9 cellular contexts compared by ENCODE assay signal in genomic region chr19:43525836-43526771, GRCh38. TPM values are rescaled to one million over a fixed set of nuclear protein-coding genes. Genes with fewer than 3 reads are reported as not detected.
DNase-seq lines count a peak whose midpoint lies in the region; ATAC-seq and TF ChIP-seq lines count a peak whose summit lies in the region.
"Had no signal": no experiment of that assay in that cellular context is flagged by ENCODE, and none has a peak within 500 bp of the region (broad histone marks: within the 10 kb centered on the region; RNA-seq: fewer than 3 reads in every experiment).

No MANE protein-coding gene starts in this region.

- ATAC-seq in omental fat pad (ENCODE audit: low FRiP score), result peak; percentile 23

- H3K4me3 ChIP-seq in fibroblast of pulmonary artery (replicated peaks; ENCODE audit: low read depth, low read length), result peak overlapping the region; percentile 86

- DNase-seq in NOMO-1 treated with DMSO at 0.1 percent for 48 hours (lab: John Stamatoyannopoulos, UW; ENCODE audit: unreplicated experiment), result peak; percentile 10
- DNase-seq in NOMO-1 treated with dmso at 0.1 percent for 144 hours (lab: John Stamatoyannopoulos, UW; ENCODE audit: unreplicated experiment), result no peak
- DNase-seq in activated CD4-positive, alpha-beta T cell treated with anti-CD3 and anti-CD28 coated beads, Interleukin-2, amount 50 U/mL, for 48 hours, result peak; percentile 41 to 49
- DNase-seq in fibroblast of pulmonary artery (ENCODE audit: low read depth), result no peak
- no peak for DNase-seq in omental fat pad (ENCODE audit: low spot score)
- DNase-seq in NCI-H2107 treated with DMSO at 0.1 percent for 48 hours (lab: John Stamatoyannopoulos, UW; ENCODE audit: unreplicated experiment), result no peak
- no peak for DNase-seq in NK-92 (lab: John Stamatoyannopoulos, UW; ENCODE audit: unreplicated experiment)
- DNase-seq in NCI-H146 (lab: John Stamatoyannopoulos, UW), result no peak

- TF ChIP-seq CTCF in fibroblast of pulmonary artery (IDR thresholded peaks at IDR 0.05; ENCODE audit: low read length, missing control alignments) (no peak), omental fat pad (IDR thresholded peaks at IDR 0.05) (no peak)

RNA-seq across cellular contexts. Expression of gene ETHE1, which starts 0.9 kb away (rescaled TPM):
- total RNA-seq in omental fat pad, result 10 to 100 TPM; 32.4 to 52.3 (median 41.3) TPM

RNA-seq across cellular contexts. Expression of gene ZNF575, which starts 6.9 kb away (rescaled TPM):
- total RNA-seq in omental fat pad, result under 1 TPM in 1 of 4 donors, not detected in 3; 0.47 TPM
- total RNA-seq: Daoy had no signal

RNA-seq across cellular contexts. Expression of gene PHLDB3, which starts 21.6 kb away (rescaled TPM):
- 1 to 10 TPM; 2.0 to 8.7 (median 3.9) TPM for total RNA-seq in omental fat pad

RNA-seq across cellular contexts. Expression of gene XRCC1, which starts 49.2 kb away (rescaled TPM):
- total RNA-seq in omental fat pad, result 10 to 100 TPM; 13.0 to 24.1 (median 15.8) TPM

RNA-seq across cellular contexts. Expression of gene PINLYP, which starts 49.5 kb away (rescaled TPM):
- 10 to 100 TPM in 2 of 4 donors, 1 to 10 TPM in 2; 3.8 to 18.4 (median 8.6) TPM for total RNA-seq in omental fat pad

Comparison
In these comparisons a context has a peak if more than half of its experiments do, and no peak if none do; other contexts are left out.
1. DNase-seq: peak in NOMO-1 treated with DMSO at 0.1 percent for 48 hours (single experiment) and activated CD4-positive, alpha-beta T cell treated with anti-CD3 and anti-CD28 coated beads, Interleukin-2, amount 50 U/mL, for 48 hours (2 of 2); none in NOMO-1 treated with dmso at 0.1 percent for 144 hours (single experiment), fibroblast of pulmonary artery (single experiment), omental fat pad (single experiment), NCI-H2107 treated with DMSO at 0.1 percent for 48 hours (single experiment), NK-92 (single experiment) and NCI-H146 (single experiment).